8 cellular contexts compared by ENCODE assay signal in genomic region chr4:118772149-118773081, GRCh38.
DNase-seq lines count a peak whose midpoint lies in the region; ATAC-seq, FAIRE-seq and TF ChIP-seq lines count a peak whose summit lies in the region.

No MANE protein-coding gene starts in this region.

- no peaks in the 10 kb centered on the region for H3K23me2 ChIP-seq in H1 (ENCODE audit: low read depth, low read length)

- peak in 1 of 2 experiments; percentile 82 for TF ChIP-seq RAD21 in H1 (IDR thresholded peaks at IDR 0.05 in 1 of 2, conservative IDR thresholded peaks at IDR 0.05 in 1 of 2; ENCODE audit: low read depth in 2 of 2, low read length in 2 of 2)

- no peak overlapping the region for H4K8ac ChIP-seq in H1 (ENCODE audit: extremely low read depth, insufficient read depth, low read length)

- H3K4me3 ChIP-seq in H1 (ENCODE audit: extremely low read depth in 1 of 4, insufficient read depth in 2 of 4, low read depth in 3 of 4, low read length in 4 of 4) = no peak overlapping the region

- H3K36me3 ChIP-seq in H1 (ENCODE audit: control insufficient read depth in 2 of 4, insufficient read depth in 4 of 4, low read length in 3 of 4) = peaks cover 0 to 12% (median 4%) of the 10 kb centered on the region in 4 experiments; a peak in 4 of 8 replicates

- H2BK12ac ChIP-seq in H1 (ENCODE audit: low read depth, low read length) = no peak overlapping the region

- H3K79me1 ChIP-seq in H1 (ENCODE audit: low read depth, low read length) = no peaks in the 10 kb centered on the region

- H4K20me1 ChIP-seq in H1 (replicated peaks in 1 of 2; ENCODE audit: control insufficient read depth in 1 of 2, insufficient read depth in 2 of 2, low read length in 2 of 2) = peaks cover 0 to 4% of the 10 kb centered on the region in 2 experiments

- FAIRE-seq in H1 (lab: Jason Lieb, UNC) = peak; percentile 92

- 88% methylated on average over 10 of the region's 10 CpGs; no CpG with 5 or more reads in 1 of the 2 experiments for WGBS in H1 (ENCODE audit: extremely low coverage in 1 of 2, insufficient coverage in 1 of 2, insufficient read length in 1 of 2, insufficient replicate concordance in 2 of 2, low coverage in 1 of 2, low lambda C conversion rate in 2 of 2, missing lambda C conversion rate in 1 of 2), 2 experiments

- no peak overlapping the region for H2BK20ac ChIP-seq in H1 (ENCODE audit: low read length)

- CTCF ChIA-PET in H1 (lab: Charles Lee; ENCODE audit: partially characterized antibody) = interaction anchor here (0.7 to 3.1 kb wide), 33 partner anchors 10 to 535 kb away, joined by 3 to 17 read pairs (median 4); partner anchors contain the start of gene SYNPO2

- H3K4me1 ChIP-seq in H1 (replicated peaks in 1 of 4; ENCODE audit: control insufficient read depth in 3 of 4, insufficient read depth in 4 of 4, low read length in 3 of 4) = peaks cover 0 to 7% (median 4%) of the 10 kb centered on the region in 4 experiments; a peak in 3 of 7 replicates

- H2AFZ ChIP-seq in H1 (ENCODE audit: low read length) = no peak overlapping the region

- H3K27ac ChIP-seq in C4-2B (no peak overlapping the region), H1 (ENCODE audit: low read depth, low read length) (no peak overlapping the region)

- no peaks in the 10 kb centered on the region for H3K79me2 ChIP-seq in H1 (ENCODE audit: control insufficient read depth in 1 of 2, insufficient read depth in 2 of 2, low read length in 2 of 2)

- no peak overlapping the region for H2BK120ac ChIP-seq in H1 (replicated peaks; ENCODE audit: low read depth, low read length)

- H3K4me2 ChIP-seq in H1 (ENCODE audit: insufficient read depth in 1 of 2, low read depth in 2 of 2, low read length in 2 of 2) = no peak overlapping the region

- peak overlapping the region; percentile 11; the same call in 1 of the 2 replicates for H2BK15ac ChIP-seq in H1 (ENCODE audit: low read length)

- no peaks in the 10 kb centered on the region for H3K27me3 ChIP-seq in H1 (replicated peaks in 1 of 4; ENCODE audit: control insufficient read depth in 3 of 4, extremely low read depth in 1 of 4, insufficient read depth in 3 of 4, low read length in 3 of 4)

- no peak overlapping the region for H3K56ac ChIP-seq in H1 (replicated peaks; ENCODE audit: insufficient read length, low read depth, low read length)

- peak overlapping the region; percentile 27; the same call in 1 of the 2 replicates for H2BK5ac ChIP-seq in H1 (ENCODE audit: low read depth, low read length)

- no peak overlapping the region for H3K14ac ChIP-seq in H1 (ENCODE audit: insufficient read length)

- H4K91ac ChIP-seq in H1 (replicated peaks; ENCODE audit: insufficient read length, low read length) = no peak overlapping the region

- peak; percentile 3 for DNase-seq in OCI-M2 (lab: John Stamatoyannopoulos, UW; ENCODE audit: unreplicated experiment)
- DNase-seq in H1 (ENCODE audit: low read depth in 1 of 2, low spot score in 2 of 2) = no peak
- DNase-seq in midbrain (lab: John Stamatoyannopoulos, UW) = peak; percentile 47
- DNase-seq in activated CD8-positive, alpha-beta memory T cell treated with anti-CD3 and anti-CD28 coated beads, Interleukin-2, amount 50 U/mL, for 48 hours = no peak

- no peak for TF ChIP-seq POLR2A in H1 (IDR thresholded peaks at IDR 0.05; ENCODE audit: control extremely low read depth in 1 of 2, low read depth in 2 of 2, low read length in 2 of 2)

- no peak overlapping the region for H3K18ac ChIP-seq in H1 (ENCODE audit: extremely low read depth, low read length)

- POLR2A ChIA-PET in H1 (lab: Charles Lee; ENCODE audit: partially characterized antibody) = no interaction called here

- no peak overlapping the region for H4K5ac ChIP-seq in H1 (ENCODE audit: insufficient read length, low read depth, low read length)

- peak; percentile 81 for ATAC-seq in GM18867 (IDR thresholded peaks at IDR 0.05; ENCODE audit: unreplicated experiment)
- peak; percentile 76 for ATAC-seq in HG03469 (IDR thresholded peaks at IDR 0.05; ENCODE audit: unreplicated experiment)
- ATAC-seq in HG03135 (IDR thresholded peaks at IDR 0.05; ENCODE audit: unreplicated experiment) = no peak

- no peak overlapping the region for H3K9ac ChIP-seq in H1 (replicated peaks in 1 of 4; ENCODE audit: extremely low read depth in 1 of 4, low read depth in 3 of 4, low read length in 3 of 4)

- TF ChIP-seq EP300 in H1 (IDR thresholded peaks at IDR 0.05; ENCODE audit: borderline replicate concordance in 1 of 2, low read depth in 2 of 2, low read length in 2 of 2) = no peak

- TF ChIP-seq CTCF in C4-2B (conservative IDR thresholded peaks at IDR 0.05) (peak; percentile 69), H1 (IDR thresholded peaks at IDR 0.05; ENCODE audit: control extremely low read depth in 1 of 3, insufficient read depth in 1 of 3, low read depth in 1 of 3, low read length in 3 of 3) (peak in 2 of 3 experiments; percentile 19 to 34; a peak in 2 of 4 replicates)

- no peak overlapping the region for H3K4ac ChIP-seq in H1 (replicated peaks; ENCODE audit: insufficient read length, low read depth, low read length)

- H3K23ac ChIP-seq in H1 (ENCODE audit: insufficient read length) = no peak overlapping the region

- H2AK5ac ChIP-seq in H1 (ENCODE audit: low read depth, low read length) = no peak overlapping the region

- H3K9me3 ChIP-seq in H1 (ENCODE audit: insufficient read depth in 2 of 2, low read depth in 1 of 2, low read length in 1 of 2) = no peaks in the 10 kb centered on the region

TF ChIP-seq in H1, 55 proteins besides CTCF, POLR2A, EP300 and RAD21:
- TF ChIP-seq CHD7 (IDR thresholded peaks at IDR 0.05; ENCODE audit: insufficient replicate concordance, low read length) = peak; percentile 68
- no peak for TF ChIP-seq GTF2F1 (IDR thresholded peaks at IDR 0.05; ENCODE audit: borderline replicate concordance, low read depth, low read length)

Comparison
In these comparisons a context has a peak if more than half of its experiments do, and no peak if none do; other contexts are left out.
1. DNase-seq: peak in OCI-M2 (single experiment) and midbrain (single experiment); none in H1 (0 of 2) and activated CD8-positive, alpha-beta memory T cell treated with anti-CD3 and anti-CD28 coated beads, Interleukin-2, amount 50 U/mL, for 48 hours (single experiment).